25 cellular contexts compared by ENCODE assay signal in the genomic region with DNA sequence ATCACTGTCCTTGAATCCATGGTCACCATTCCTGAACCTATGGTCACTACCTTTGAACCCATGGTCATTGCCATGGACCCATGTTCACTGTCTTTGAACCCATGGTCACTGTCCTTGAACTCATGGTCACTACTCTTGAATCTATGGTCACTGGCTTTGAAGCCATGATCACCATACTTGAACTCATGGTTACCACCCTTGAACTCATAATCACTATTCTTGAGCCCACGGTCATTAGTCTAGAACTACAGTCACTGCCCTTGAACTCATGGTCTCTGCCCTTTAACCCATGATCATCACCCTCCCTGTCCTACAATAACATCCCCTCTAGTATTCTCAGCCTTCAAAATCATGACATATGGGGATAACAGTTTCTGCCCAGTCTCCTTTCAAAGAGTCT.
"Had no signal": no experiment of that assay in that cellular context is flagged by ENCODE, and none has a peak within 500 bp of the region (broad histone marks: within the 10 kb centered on the region; RNA-seq: fewer than 3 reads in every experiment).

No MANE protein-coding gene starts in this region.

- H3K36me3 ChIP-seq: esophagus muscularis mucosa, gastroesophageal sphincter, heart left ventricle, left ventricle myocardium inferior, lower lobe of right lung had no signal

- H3K79me2 ChIP-seq: hepatocyte had no signal

- FAIRE-seq: colon, endothelial cell of umbilical vein, frontal cortex, kidney had no signal

- H3K27me3 ChIP-seq: esophagus muscularis mucosa, foreskin keratinocyte, gastroesophageal sphincter, heart left ventricle, hepatocyte had no signal

- ATAC-seq: foreskin keratinocyte, gastroesophageal sphincter, heart left ventricle, left colon, left lobe of liver, lower lobe of right lung, mucosa of descending colon had no signal

- H3K4me1 Mint-ChIP-seq: immature natural killer cell, mesothelial cell of epicardium had no signal

- H3K9me3 ChIP-seq: esophagus muscularis mucosa, lower lobe of right lung, mucosa of descending colon had no signal

- H3K36me3 Mint-ChIP-seq: immature natural killer cell, mesothelial cell of epicardium had no signal

- H2AFZ ChIP-seq: hepatocyte had no signal

- H3K27ac ChIP-seq: coronary artery, dorsolateral prefrontal cortex, esophagus muscularis mucosa, foreskin keratinocyte, gastroesophageal sphincter, heart left ventricle, hepatocyte, left ventricle myocardium inferior, lower lobe of right lung had no signal

- H3K27ac Mint-ChIP-seq: immature natural killer cell, mesothelial cell of epicardium had no signal

- DNase-seq: dermis blood vessel endothelial cell; dorsolateral prefrontal cortex; effector CD4-positive, alpha-beta T cell; effector memory CD4-positive, alpha-beta T cell; foreskin keratinocyte; heart left ventricle; hypothalamus; immature natural killer cell; islet precursor cell; kidney; kidney glomerular epithelial cell; left colon; left ventricle myocardium inferior; lower lobe of right lung; mesenchymal stem cell; mucosa of descending colon had no signal

- H3K4me3 ChIP-seq: coronary artery, dorsolateral prefrontal cortex, esophagus muscularis mucosa, gastroesophageal sphincter, heart left ventricle, hepatocyte, left ventricle myocardium inferior, lower lobe of right lung, mucosa of descending colon had no signal

- H3K4me1 ChIP-seq: foreskin keratinocyte, gastroesophageal sphincter, lower lobe of right lung had no signal

- H3K4me2 ChIP-seq: hepatocyte had no signal

- H3K4me3 Mint-ChIP-seq: immature natural killer cell, mesothelial cell of epicardium had no signal
